1 cellular context compared by ENCODE assay signal in genomic region chr6:7316658-7317533, GRCh38.
TF ChIP-seq lines count a peak whose summit lies in the region.

No MANE protein-coding gene starts in this region.

TF ChIP-seq in GM23338, 12 proteins besides CTCF, POLR2A, EP300 and RAD21 (continued from another document):
- TF ChIP-seq ZNF462 (CRISPR knock-in tag; IDR thresholded peaks at IDR 0.05) (no peak), REST (IDR thresholded peaks at IDR 0.05; ENCODE audit: unreplicated experiment) (no peak), ZNF331 (CRISPR knock-in tag; IDR thresholded peaks at IDR 0.05; ENCODE audit: low read depth) (no peak), ETS1 (IDR thresholded peaks at IDR 0.05) (no peak), CREB1 (CRISPR knock-in tag; IDR thresholded peaks at IDR 0.05; ENCODE audit: low read depth) (no peak), JUNB (IDR thresholded peaks at IDR 0.05; ENCODE audit: unreplicated experiment) (no peak), EZH2 (IDR thresholded peaks at IDR 0.05; ENCODE audit: low read depth, unreplicated experiment) (no peak)
TF ChIP-seq in GM23338: peak in this region for 0.
